ENCODE assay signal across 9 cellular contexts in the genomic region with DNA sequence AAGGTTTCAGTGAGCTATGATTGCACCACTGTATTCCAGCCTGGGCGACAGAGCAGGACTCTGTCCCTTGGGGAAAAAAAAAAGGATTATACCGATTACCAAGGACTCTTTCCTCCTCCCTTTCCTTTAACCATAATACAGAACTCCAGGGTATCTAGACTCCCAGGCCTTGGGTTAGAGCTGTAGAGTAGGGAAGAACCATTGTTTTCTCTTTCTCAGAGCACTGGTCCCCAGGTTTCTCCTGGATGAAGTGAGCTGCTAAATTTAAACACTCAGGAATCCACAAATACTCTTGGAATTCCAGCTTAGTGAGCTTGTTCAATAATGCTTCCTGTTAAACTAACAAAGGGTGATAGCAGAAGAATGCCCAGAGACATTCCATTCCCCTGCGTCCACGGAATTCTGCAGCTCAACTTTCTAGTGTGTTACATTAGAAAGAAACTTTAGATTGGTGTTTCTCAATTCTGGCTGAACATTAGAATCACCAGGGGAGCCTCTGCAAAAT. TPM values are rescaled to one million over a fixed set of nuclear protein-coding genes. Genes with fewer than 3 reads are reported as not detected.
DNase-seq lines count a peak whose midpoint lies in the region; ATAC-seq, FAIRE-seq and TF ChIP-seq lines count a peak whose summit lies in the region.
"Had no signal": no experiment of that assay in that cellular context is flagged by ENCODE, and none has a peak within 500 bp of the region (broad histone marks: within the 10 kb centered on the region; RNA-seq: fewer than 3 reads in every experiment).

No MANE protein-coding gene starts in this region.

- CTCF ChIA-PET in activated CD8-positive, alpha-beta T cell treated with anti-CD3 and anti-CD28 coated beads, Interleukin-2, amount 10 ng/mL, durations not matched to agents 7 days and 5 days (lab: Charles Lee) = interaction anchor here (0.7 to 1.6 kb wide), 2 partner anchors 13 to 84 kb away, joined by 3 to 5 read pairs; no protein-coding TSS in a partner anchor

- H3K4me3 ChIP-seq in AG09309 (ENCODE audit: control insufficient read depth, low read depth, low read length) (no peak overlapping the region), fibroblast of mammary gland (ENCODE audit: control insufficient read depth, low read depth, low read length) (no peak overlapping the region)

- peaks cover 25% of the 10 kb centered on the region for H3K4me1 Mint-ChIP-seq in nephron
- no peaks in the 10 kb centered on the region for H3K4me1 Mint-ChIP-seq in activated CD8-positive, alpha-beta T cell treated with anti-CD3 and anti-CD28 coated beads, Interleukin-2, amount 10 ng/mL, durations not matched to agents 7 days and 5 days (ENCODE audit: low read depth)

- H3K27me3 Mint-ChIP-seq in nephron (ENCODE audit: low read depth) = peaks cover 4% of the 10 kb centered on the region
- peaks cover 2% of the 10 kb centered on the region for H3K27me3 Mint-ChIP-seq in activated CD8-positive, alpha-beta T cell treated with anti-CD3 and anti-CD28 coated beads, Interleukin-2, amount 10 ng/mL, durations not matched to agents 7 days and 5 days (ENCODE audit: low read depth)

- H3K4me3 Mint-ChIP-seq in nephron = no peak overlapping the region
- no peak overlapping the region for H3K4me3 Mint-ChIP-seq in activated CD8-positive, alpha-beta T cell treated with anti-CD3 and anti-CD28 coated beads, Interleukin-2, amount 10 ng/mL, durations not matched to agents 7 days and 5 days

- H3K9me3 Mint-ChIP-seq in nephron = no peaks in the 10 kb centered on the region
- no peaks in the 10 kb centered on the region for H3K9me3 Mint-ChIP-seq in activated CD8-positive, alpha-beta T cell treated with anti-CD3 and anti-CD28 coated beads, Interleukin-2, amount 10 ng/mL, durations not matched to agents 7 days and 5 days (ENCODE audit: insufficient read depth)

- H3K36me3 Mint-ChIP-seq in nephron (ENCODE audit: low read depth) = no peaks in the 10 kb centered on the region
- H3K36me3 Mint-ChIP-seq in activated CD8-positive, alpha-beta T cell treated with anti-CD3 and anti-CD28 coated beads, Interleukin-2, amount 10 ng/mL, durations not matched to agents 7 days and 5 days (ENCODE audit: low read depth) = no peaks in the 10 kb centered on the region

- DNase-seq in AG09309 (ENCODE audit: low read depth) = peak; percentile 84
- peak; percentile 95 for DNase-seq in RCC 7860 (ENCODE audit: low spot score)
- DNase-seq in fibroblast of mammary gland (ENCODE audit: low read depth) = peak; percentile 84
- DNase-seq in SKM-1 (lab: John Stamatoyannopoulos, UW; ENCODE audit: unreplicated experiment) = no peak
- DNase-seq in activated CD8-positive, alpha-beta T cell treated with anti-CD3 and anti-CD28 coated beads, Interleukin-2, amount 10 ng/mL, durations not matched to agents 7 days and 5 days = no peak
- DNase-seq: SHP77 treated with DMSO at 0.1 percent for 48 hours had no signal

- no peak for TF ChIP-seq CTCF in AG09309 (IDR thresholded peaks at IDR 0.05; ENCODE audit: control insufficient read depth, insufficient read depth, low read depth, low read length, missing control alignments)
- no peak for TF ChIP-seq CTCF in fibroblast of mammary gland (conservative IDR thresholded peaks at IDR 0.05; ENCODE audit: control insufficient read depth, insufficient read depth, low read depth, low read length)
- no peak for TF ChIP-seq CTCF in nephron (IDR thresholded peaks at IDR 0.05; ENCODE audit: unreplicated experiment in 3 of 3)

- FAIRE-seq in RCC 7860 (lab: Jason Lieb, UNC) = peak; percentile 93

- POLR2A ChIA-PET in activated CD8-positive, alpha-beta T cell treated with anti-CD3 and anti-CD28 coated beads, Interleukin-2, amount 10 ng/mL, durations not matched to agents 7 days and 5 days (lab: Charles Lee) = interaction anchor here (0.6 kb wide), 1 partner anchor 39 kb away, joined by 10 read pairs; no protein-coding TSS in a partner anchor

- peak overlapping the region; percentile 89 to 92 (median 91) for H3K27ac Mint-ChIP-seq in nephron
- no peak overlapping the region for H3K27ac Mint-ChIP-seq in activated CD8-positive, alpha-beta T cell treated with anti-CD3 and anti-CD28 coated beads, Interleukin-2, amount 10 ng/mL, durations not matched to agents 7 days and 5 days

- no peak for ATAC-seq in HG03175 (IDR thresholded peaks at IDR 0.05; ENCODE audit: unreplicated experiment)
- no peak for ATAC-seq in HG02884 (IDR thresholded peaks at IDR 0.05; ENCODE audit: unreplicated experiment)
- ATAC-seq in activated CD8-positive, alpha-beta T cell treated with anti-CD3 and anti-CD28 coated beads, Interleukin-2, amount 10 ng/mL, durations not matched to agents 7 days and 5 days = no peak

RNA-seq across cellular contexts. Expression of gene RPEL1, which starts 14.6 kb away (rescaled TPM):
- total RNA-seq in activated CD8-positive, alpha-beta T cell treated with anti-CD3 and anti-CD28 coated beads, Interleukin-2, amount 10 ng/mL, durations not matched to agents 7 days and 5 days = under 1 TPM in 1 of 2 experiments, not detected in 1; 0.16 TPM

RNA-seq across cellular contexts. Expression of gene NT5C2, which starts 38.0 kb away (rescaled TPM):
- total RNA-seq in activated CD8-positive, alpha-beta T cell treated with anti-CD3 and anti-CD28 coated beads, Interleukin-2, amount 10 ng/mL, durations not matched to agents 7 days and 5 days = 10 to 100 TPM; 60.8 to 62.0 TPM

RNA-seq across cellular contexts. Expression of gene INA, which starts 45.8 kb away (rescaled TPM):
- total RNA-seq in activated CD8-positive, alpha-beta T cell treated with anti-CD3 and anti-CD28 coated beads, Interleukin-2, amount 10 ng/mL, durations not matched to agents 7 days and 5 days = under 1 TPM in 1 of 2 experiments, not detected in 1; 0.08 TPM

Comparison
In these comparisons a context has a peak if more than half of its experiments do, and no peak if none do; other contexts are left out.
1. DNase-seq: peak in AG09309 (single experiment), RCC 7860 (single experiment) and fibroblast of mammary gland (single experiment); none in SKM-1 (single experiment) and activated CD8-positive, alpha-beta T cell treated with anti-CD3 and anti-CD28 coated beads, Interleukin-2, amount 10 ng/mL, durations not matched to agents 7 days and 5 days (single experiment).